In the genomic region with DNA sequence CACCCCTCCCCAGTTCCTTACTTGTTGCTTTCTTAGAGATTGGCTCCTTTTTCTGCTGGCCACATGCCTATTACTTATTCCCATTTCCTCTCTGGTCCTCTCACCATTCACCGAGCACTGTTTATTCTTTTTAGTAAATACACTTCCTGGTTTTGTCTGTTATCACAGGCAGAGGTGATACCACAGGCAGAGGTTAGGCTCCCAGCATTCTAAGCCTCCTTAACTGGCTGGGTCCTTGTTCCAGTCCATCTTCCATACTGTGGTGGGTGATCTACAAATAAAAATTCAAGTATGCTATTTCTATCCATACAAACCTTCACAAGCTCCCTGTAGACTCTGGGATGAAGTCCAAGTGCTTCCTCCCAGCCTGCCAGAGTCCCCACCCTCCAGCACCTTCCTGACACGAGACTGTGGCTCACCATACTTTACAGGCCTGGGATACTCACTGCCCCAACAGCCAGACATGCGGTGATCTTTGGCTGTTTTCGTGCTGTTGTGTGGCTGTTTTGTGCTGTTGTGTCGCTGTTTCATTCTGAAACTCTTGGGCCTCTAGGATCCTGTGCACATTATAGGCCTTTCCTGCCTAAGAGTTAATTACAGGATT, we compare ENCODE assay signal across 1 cellular context.
TF ChIP-seq lines count a peak whose summit lies in the region.

No MANE protein-coding gene starts in this region.

TF ChIP-seq in SK-N-SH treated with all-trans-retinoic acid at 6 μM for 48 hours, 23 proteins besides CTCF, POLR2A, EP300 and RAD21 (continued from another document):
- TF ChIP-seq CSDC2 (CRISPR knock-in tag; IDR thresholded peaks at IDR 0.05), result no peak
